In genomic region chr3:169389211-169389924, GRCh38 we compare ENCODE assay signal across 16 cellular contexts.
DNase-seq lines count a peak whose midpoint lies in the region; ATAC-seq, FAIRE-seq and TF ChIP-seq lines count a peak whose summit lies in the region.
"Had no signal": no experiment of that assay in that cellular context is flagged by ENCODE, and none has a peak within 500 bp of the region (broad histone marks: within the 10 kb centered on the region; RNA-seq: fewer than 3 reads in every experiment).

No MANE protein-coding gene starts in this region.

- no peak overlapping the region for H3K27ac Mint-ChIP-seq in astrocyte (ENCODE audit: unreplicated experiment)
- H3K27ac Mint-ChIP-seq: activated T-helper 17 cell treated with anti-CD3 and anti-CD28 coated beads, Interleukin-2, amount 50 U/mL, for 72 hours; effector memory CD8-positive, alpha-beta T cell; nephron progenitor cell had no signal

- WGBS in stomach, 5 donors, result 26 to 59% (median 43%) methylated on average over 4 of the region's 4 CpGs

- H3K79me2 ChIP-seq in KMS-11 (ENCODE audit: insufficient read depth, low read depth) (no peaks in the 10 kb centered on the region), astrocyte (ENCODE audit: insufficient read depth, low read length) (no peaks in the 10 kb centered on the region)

- no peaks in the 10 kb centered on the region for H3K9me3 Mint-ChIP-seq in astrocyte (ENCODE audit: unreplicated experiment)
- H3K9me3 Mint-ChIP-seq: activated T-helper 17 cell treated with anti-CD3 and anti-CD28 coated beads, Interleukin-2, amount 50 U/mL, for 72 hours; effector memory CD8-positive, alpha-beta T cell; nephron progenitor cell had no signal

- no peaks in the 10 kb centered on the region for H4K20me1 ChIP-seq in KMS-11 (ENCODE audit: insufficient read depth)
- no peaks in the 10 kb centered on the region for H4K20me1 ChIP-seq in astrocyte (ENCODE audit: insufficient read depth, low read length)

- intact Hi-C loops in left lung (cut with DNase I) (no loop called here), stomach (cut with DNase I; ENCODE audit: low total_unique reads) (no loop called here)

- H3K9ac ChIP-seq in KMS-11, result no peak overlapping the region
- H3K9ac ChIP-seq in astrocyte (ENCODE audit: low read length), result no peak overlapping the region

- H3K27me3 ChIP-seq in KMS-11 (ENCODE audit: insufficient read depth, low read depth) (no peaks in the 10 kb centered on the region), astrocyte (ENCODE audit: insufficient read depth, low read length) (no peaks in the 10 kb centered on the region), left lung (no peaks in the 10 kb centered on the region), stomach (no peaks in the 10 kb centered on the region), HAP-1 (ENCODE audit: low read depth) (no peaks in the 10 kb centered on the region)
- H3K27me3 ChIP-seq: cardiac muscle cell had no signal

- no peak for TF ChIP-seq CTCF in KMS-11 (conservative IDR thresholded peaks at IDR 0.05; ENCODE audit: low read depth, low read length)
- no peak for TF ChIP-seq CTCF in astrocyte (IDR thresholded peaks at IDR 0.05; ENCODE audit: insufficient read depth, low read depth, low read length)
- no peak for TF ChIP-seq CTCF in left lung (IDR thresholded peaks at IDR 0.05)
- no peak for TF ChIP-seq CTCF in stomach (IDR thresholded peaks at IDR 0.05)

- in situ Hi-C loops in HAP-1 (cut with MboI; ENCODE audit: low sequenced_read_pairs), result no loop called here

- no peak overlapping the region for H3K4me3 Mint-ChIP-seq in astrocyte (ENCODE audit: unreplicated experiment)
- H3K4me3 Mint-ChIP-seq: activated T-helper 17 cell treated with anti-CD3 and anti-CD28 coated beads, Interleukin-2, amount 50 U/mL, for 72 hours; effector memory CD8-positive, alpha-beta T cell; nephron progenitor cell had no signal

- H2AFZ ChIP-seq in KMS-11 (ENCODE audit: low read depth) (no peak overlapping the region), astrocyte (ENCODE audit: low read depth, low read length) (no peak overlapping the region)

- TF ChIP-seq EP300 in stomach (IDR thresholded peaks at IDR 0.05), result no peak

- no peaks in the 10 kb centered on the region for H3K36me3 Mint-ChIP-seq in astrocyte (ENCODE audit: low read depth, unreplicated experiment)

- no peak overlapping the region for H3K4me3 ChIP-seq in KMS-11 (IDR thresholded peaks at IDR 0.05; ENCODE audit: insufficient read depth, low read depth, low read length)
- no peak overlapping the region for H3K4me3 ChIP-seq in astrocyte (ENCODE audit: insufficient read depth, low read depth, low read length)
- no peak overlapping the region for H3K4me3 ChIP-seq in left lung
- H3K4me3 ChIP-seq in stomach, result no peak overlapping the region
- H3K4me3 ChIP-seq in HAP-1, result no peak overlapping the region
- H3K4me3 ChIP-seq: cardiac muscle cell, GM12878 had no signal

- H3K4me1 Mint-ChIP-seq in astrocyte (ENCODE audit: low read depth, unreplicated experiment), result no peaks in the 10 kb centered on the region
- H3K4me1 Mint-ChIP-seq: activated T-helper 17 cell treated with anti-CD3 and anti-CD28 coated beads, Interleukin-2, amount 50 U/mL, for 72 hours had no signal

- FAIRE-seq in astrocyte (lab: Jason Lieb, UNC), result no peak
- FAIRE-seq: GM12878 had no signal

- no peaks in the 10 kb centered on the region for H3K27me3 Mint-ChIP-seq in astrocyte (ENCODE audit: low read depth, unreplicated experiment)
- H3K27me3 Mint-ChIP-seq: effector memory CD8-positive, alpha-beta T cell had no signal

- ATAC-seq in left lung (peak; percentile 66), GM19351 (IDR thresholded peaks at IDR 0.05; ENCODE audit: unreplicated experiment) (no peak)
- ATAC-seq: activated T-helper 17 cell treated with anti-CD3 and anti-CD28 coated beads, Interleukin-2, amount 50 U/mL, for 72 hours; effector memory CD8-positive, alpha-beta T cell had no signal

- H3K4me2 ChIP-seq in KMS-11 (peak overlapping the region; percentile 52; the same call in 1 of the 2 replicates), astrocyte (ENCODE audit: low read length) (no peak overlapping the region)

- DNase-seq in astrocyte (ENCODE audit: low read depth) (peak; percentile 45), left lung (no peak), stomach (no peak), HAP-1 (ENCODE audit: low spot score in 2 of 2) (no peak), GDM1 (lab: John Stamatoyannopoulos, UW) (no peak)
- DNase-seq: AML-193; effector memory CD8-positive, alpha-beta T cell; foreskin fibroblast; NCI-H187; nephron progenitor cell; SHP77 treated with DMSO at 0.1 percent for 48 hours had no signal

- no peaks in the 10 kb centered on the region for H3K9me3 ChIP-seq in astrocyte (ENCODE audit: insufficient read depth, low read depth, low read length)
- no peaks in the 10 kb centered on the region for H3K9me3 ChIP-seq in left lung
- H3K9me3 ChIP-seq in stomach, result no peaks in the 10 kb centered on the region
- no peaks in the 10 kb centered on the region for H3K9me3 ChIP-seq in HAP-1

- TF ChIP-seq POLR2A in stomach (IDR thresholded peaks at IDR 0.05), result no peak

- H3K27ac ChIP-seq in KMS-11 (no peak overlapping the region), astrocyte (ENCODE audit: low read depth, low read length) (no peak overlapping the region), left lung (peak overlapping the region; percentile 19 to 70), stomach (peak overlapping the region in 4 of 5 donors; percentile 63 to 89 (median 82))
- H3K27ac ChIP-seq: cardiac muscle cell had no signal

- H3K36me3 ChIP-seq in KMS-11 (ENCODE audit: insufficient read depth) (no peaks in the 10 kb centered on the region), astrocyte (ENCODE audit: insufficient read depth, low read length) (no peaks in the 10 kb centered on the region), left lung (no peaks in the 10 kb centered on the region), stomach (no peaks in the 10 kb centered on the region), HAP-1 (replicated peaks) (no peaks in the 10 kb centered on the region)
- H3K36me3 ChIP-seq: cardiac muscle cell had no signal

- peaks cover 15% of the 10 kb centered on the region for H3K4me1 ChIP-seq in KMS-11 (ENCODE audit: low read depth, poor library complexity, severe bottlenecking)
- no peaks in the 10 kb centered on the region for H3K4me1 ChIP-seq in astrocyte (ENCODE audit: insufficient read depth, low read length)
- peaks cover 14 to 30% of the 10 kb centered on the region in 2 donors for H3K4me1 ChIP-seq in left lung
- H3K4me1 ChIP-seq in stomach, result peaks cover 17 to 64% (median 44%) of the 10 kb centered on the region in 4 donors
- no peaks in the 10 kb centered on the region for H3K4me1 ChIP-seq in HAP-1

Comparison
In these comparisons a context has a peak if more than half of its experiments do, and no peak if none do; other contexts are left out.
1. H3K27ac ChIP-seq: peak in left lung (2 of 2) and stomach (4 of 5); none in KMS-11 (single experiment) and astrocyte (single experiment).